25 cellular contexts compared by ENCODE assay signal in the genomic region with DNA sequence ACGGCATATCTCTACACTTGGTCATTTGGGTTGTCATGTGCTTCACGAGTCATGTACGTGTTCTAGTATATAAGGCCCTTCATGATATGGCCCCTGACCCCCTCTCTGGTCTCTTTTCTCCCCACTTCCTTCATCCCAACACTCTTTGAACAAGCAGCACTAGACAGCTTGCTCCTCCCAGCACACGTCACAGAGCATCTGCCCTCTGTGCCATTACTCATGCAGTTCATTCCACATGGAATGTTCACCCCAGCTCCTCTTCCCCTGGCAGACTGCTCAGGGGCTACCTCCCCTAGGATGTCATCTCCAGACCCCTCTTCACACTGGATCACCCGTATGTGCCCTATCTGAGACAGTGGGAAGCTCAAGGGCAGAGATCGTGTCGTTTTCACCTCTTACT. TPM values are rescaled to one million over a fixed set of nuclear protein-coding genes. Genes with fewer than 3 reads are reported as not detected.
"Had no signal": no experiment of that assay in that cellular context is flagged by ENCODE, and none has a peak within 500 bp of the region (broad histone marks: within the 10 kb centered on the region; RNA-seq: fewer than 3 reads in every experiment).

No MANE protein-coding gene starts in this region.

- H3K27ac ChIP-seq: hepatocyte, lower lobe of right lung, right atrium auricular region, thyroid gland, WERI-Rb-1 had no signal

- H3K4me2 ChIP-seq: hepatocyte had no signal

- H3K4me3 ChIP-seq: coronary artery, hepatocyte, lower lobe of right lung, right atrium auricular region, thyroid gland had no signal

- ATAC-seq: esophagus mucosa had no signal

- H3K4me1 ChIP-seq: thyroid gland had no signal

- H3K27me3 ChIP-seq: hepatocyte, right atrium auricular region, thyroid gland had no signal

- H3K79me2 ChIP-seq: hepatocyte had no signal

- H3K9me3 ChIP-seq: lower lobe of right lung, right atrium auricular region, thyroid gland had no signal

- H3K36me3 ChIP-seq: WERI-Rb-1 had no signal

- H2AFZ ChIP-seq: hepatocyte had no signal

- DNase-seq: activated CD4-positive, alpha-beta T cell treated with anti-CD3 and anti-CD28 coated beads for 1 hour; activated CD4-positive, alpha-beta T cell treated with anti-CD3 and anti-CD28 coated beads, Interleukin-2, amount 50 U/mL, for 48 hours; activated T-cell treated with anti-CD3 and anti-CD28 coated beads for 4 hours; amygdala; central memory CD4-positive, alpha-beta T cell; effector CD4-positive, alpha-beta T cell; islet precursor cell; lower lobe of right lung; occipital lobe; stimulated activated CD4-positive, alpha-beta T cell treated with anti-CD3 and anti-CD28 coated beads, Interleukin-2, amount 100 ng/mL, for 24 hours; stimulated activated naive CD4-positive, alpha-beta T cell treated with Interleukin-2 at 50 U/mL for 16 hours; T-helper 2 cell; thyroid gland; WERI-Rb-1 had no signal

RNA-seq across cellular contexts. Expression of a gene that starts 14.1 kb away (rescaled TPM):
- total RNA-seq: activated T-helper 1 cell treated with anti-CD3 and anti-CD28 coated beads, Interleukin-12 subunit alpha, Interleukin-12 subunit beta, Interleukin-2, Interleukin-4 antibody, amounts not matched to agents 30 ng/mL and 10 ng/mL and 1 ng/mL, durations not matched to agents 14 hours and 24 hours and 36 hours; esophagus mucosa; glomerular endothelial cell; hepatocyte; lower lobe of right lung; mesothelial cell of epicardium; occipital lobe; progenitor cell of endocrine pancreas; right atrium auricular region; subcutaneous adipose tissue; thyroid gland; ureter had no signal

RNA-seq across cellular contexts. Expression of a gene that starts 55.1 kb away (rescaled TPM):
- total RNA-seq: lower lobe of right lung, skeletal muscle tissue, subcutaneous adipose tissue, ureter had no signal
